11 cellular contexts compared by ENCODE assay signal in the genomic region with DNA sequence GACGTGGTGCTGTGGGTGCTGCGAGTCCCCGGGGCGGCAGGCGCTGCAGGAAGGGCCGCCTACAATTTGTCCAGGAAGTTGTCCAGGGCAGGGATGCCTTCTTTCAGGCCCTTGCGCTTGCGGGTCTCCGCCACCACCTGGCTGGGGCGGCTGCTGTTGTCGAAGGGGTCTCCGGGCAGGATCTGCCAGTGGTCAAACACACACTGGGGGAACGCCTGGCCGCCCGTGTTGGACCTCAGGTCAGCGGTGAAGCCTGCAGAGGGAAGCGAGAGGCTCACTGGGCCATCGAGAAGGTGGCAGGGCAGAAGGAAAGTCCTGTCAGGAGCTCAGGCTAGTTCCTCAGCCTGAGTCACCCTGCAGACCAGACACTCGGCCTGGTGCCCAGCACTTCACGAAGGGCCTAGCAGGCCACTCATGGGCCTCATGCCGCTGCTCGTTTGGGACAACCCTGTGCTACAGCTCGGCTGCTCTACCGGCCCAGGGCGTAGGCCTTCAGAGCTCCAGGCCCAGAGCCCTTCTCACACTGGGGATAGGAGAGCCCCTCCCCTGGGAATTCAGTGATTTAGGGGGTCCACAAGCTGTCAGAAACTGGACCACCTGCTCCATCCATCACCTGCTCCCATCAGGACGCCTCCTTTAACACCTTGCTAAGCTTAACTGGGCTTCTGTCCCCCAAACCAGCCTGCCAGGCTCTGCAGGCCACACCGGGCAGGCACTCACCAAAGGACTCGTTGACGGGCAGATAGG. TPM values are rescaled to one million over a fixed set of nuclear protein-coding genes. Genes with fewer than 3 reads are reported as not detected.
DNase-seq lines count a peak whose midpoint lies in the region; ATAC-seq, FAIRE-seq and TF ChIP-seq lines count a peak whose summit lies in the region.
"Had no signal": no experiment of that assay in that cellular context is flagged by ENCODE, and none has a peak within 500 bp of the region (broad histone marks: within the 10 kb centered on the region; RNA-seq: fewer than 3 reads in every experiment).

No MANE protein-coding gene starts in this region.

- no peak overlapping the region for H3K27ac ChIP-seq in A673 (ENCODE audit: low read depth, low read length, poor library complexity, severe bottlenecking)

- H3K4me1 Mint-ChIP-seq in activated CD8-positive, alpha-beta memory T cell treated with anti-CD3 and anti-CD28 coated beads, Interleukin-2, amount 10 ng/mL, durations not matched to agents 7 days and 5 days, result peaks cover 21% of the 10 kb centered on the region

- H3K27me3 ChIP-seq in A673 (replicated peaks; ENCODE audit: insufficient read depth, low read depth, low read length, poor library complexity), result no peaks in the 10 kb centered on the region

- H3K4me3 ChIP-seq in A673 (ENCODE audit: low read depth, low read length, poor library complexity, severe bottlenecking), result no peak overlapping the region

- H3K36me3 Mint-ChIP-seq in activated CD8-positive, alpha-beta memory T cell treated with anti-CD3 and anti-CD28 coated beads, Interleukin-2, amount 10 ng/mL, durations not matched to agents 7 days and 5 days, result peaks cover 47% of the 10 kb centered on the region

- no peak overlapping the region for H3K4me3 Mint-ChIP-seq in activated CD8-positive, alpha-beta memory T cell treated with anti-CD3 and anti-CD28 coated beads, Interleukin-2, amount 10 ng/mL, durations not matched to agents 7 days and 5 days

- POLR2A ChIA-PET in A673 (lab: Charles Lee; ENCODE audit: low non-redundant PET), result no interaction called here

- TF ChIP-seq CTCF in A673 (conservative IDR thresholded peaks at IDR 0.05; ENCODE audit: low read depth, low read length), result no peak

- peaks cover 2% of the 10 kb centered on the region for H3K4me1 ChIP-seq in A673 (ENCODE audit: insufficient read depth, low read length, poor library complexity, severe bottlenecking)

- H3K9me3 ChIP-seq in A673 (ENCODE audit: low read depth, low read length, poor library complexity, severe bottlenecking), result no peaks in the 10 kb centered on the region

- H3K27ac Mint-ChIP-seq in activated CD8-positive, alpha-beta memory T cell treated with anti-CD3 and anti-CD28 coated beads, Interleukin-2, amount 10 ng/mL, durations not matched to agents 7 days and 5 days, result no peak overlapping the region

- peak; percentile 69 for TF ChIP-seq POLR2A in GM12892 (IDR thresholded peaks at IDR 0.05; ENCODE audit: low read depth, low read length)

- ATAC-seq in activated CD8-positive, alpha-beta memory T cell treated with anti-CD3 and anti-CD28 coated beads, Interleukin-2, amount 10 ng/mL, durations not matched to agents 7 days and 5 days, result no peak
- ATAC-seq in left colon (peak; percentile 6), HG02588 (IDR thresholded peaks at IDR 0.05; ENCODE audit: unreplicated experiment) (no peak)

- no peak for DNase-seq in A673 (ENCODE audit: low spot score)
- peak; percentile 13 for DNase-seq in GM12892 (ENCODE audit: insufficient read length)
- peak; percentile 41 for DNase-seq in activated CD8-positive, alpha-beta memory T cell treated with anti-CD3 and anti-CD28 coated beads, Interleukin-2, amount 10 ng/mL, durations not matched to agents 7 days and 5 days
- peak in 1 of 2 donors; percentile 59 for DNase-seq in left colon
- no peak for DNase-seq in CD1c-positive myeloid dendritic cell (ENCODE audit: extremely low spot score)
- no peak for DNase-seq in NCI-H774 (lab: John Stamatoyannopoulos, UW)
- DNase-seq in HPDE6-E6E7 (ENCODE audit: extremely low spot score), result no peak
- DNase-seq: activated gamma-delta T cell, NCI-H1694 had no signal

- BruUV-seq in A673 (replicated peaks; lab: Mats Ljungman, UMichigan), result TSS peak; percentile 44

- CTCF ChIA-PET in A673 (lab: Charles Lee), result no interaction called here
- CTCF ChIA-PET in activated CD8-positive, alpha-beta memory T cell treated with anti-CD3 and anti-CD28 coated beads, Interleukin-2, amount 10 ng/mL, durations not matched to agents 7 days and 5 days (lab: Charles Lee), result interaction anchor here (1.3 kb wide), 1 partner anchor 11 kb away, joined by 8 read pairs; no protein-coding TSS in a partner anchor

- no peaks in the 10 kb centered on the region for H3K9me3 Mint-ChIP-seq in activated CD8-positive, alpha-beta memory T cell treated with anti-CD3 and anti-CD28 coated beads, Interleukin-2, amount 10 ng/mL, durations not matched to agents 7 days and 5 days (ENCODE audit: low read depth)

- FAIRE-seq in GM12892 (lab: Jason Lieb, UNC), result no peak

- intact Hi-C loops in A673 (cut with micrococcal nuclease; ENCODE audit: unreplicated experiment) (no loop called here), left colon (cut with DNase I, micrococcal nuclease) (no loop called here)

- peaks cover 68% of the 10 kb centered on the region for H3K36me3 ChIP-seq in A673 (ENCODE audit: insufficient read depth, low read length, poor library complexity, severe bottlenecking)

- H3K27me3 Mint-ChIP-seq in activated CD8-positive, alpha-beta memory T cell treated with anti-CD3 and anti-CD28 coated beads, Interleukin-2, amount 10 ng/mL, durations not matched to agents 7 days and 5 days, result no peaks in the 10 kb centered on the region

RNA-seq across cellular contexts. Expression of a gene that starts 5.8 kb away (rescaled TPM):
- total RNA-seq in A673 (2021), result 58.3 and 65.9 TPM in 2 replicates
- polyA plus RNA-seq in GM12892 (2012; ENCODE audit: missing spikeins), result 16.8 TPM
- 10 to 100 TPM; 49.3 to 53.0 TPM for total RNA-seq in activated CD8-positive, alpha-beta memory T cell treated with anti-CD3 and anti-CD28 coated beads, Interleukin-2, amount 10 ng/mL, durations not matched to agents 7 days and 5 days
- 10 to 100 TPM; 52.2 to 74.6 TPM for total RNA-seq in left colon

RNA-seq across cellular contexts. Expression of a gene that starts 8.6 kb away (rescaled TPM):
- total RNA-seq in A673 (2021) (2,701 and 2,706 TPM in 2 replicates), left colon (1,000 to 10,000 TPM; 1,955 to 2,053 TPM)
- 1,369 TPM for polyA plus RNA-seq in GM12892 (2012; ENCODE audit: missing spikeins)
- total RNA-seq in activated CD8-positive, alpha-beta memory T cell treated with anti-CD3 and anti-CD28 coated beads, Interleukin-2, amount 10 ng/mL, durations not matched to agents 7 days and 5 days, result 1,000 to 10,000 TPM; 1,382 to 1,952 TPM

RNA-seq across cellular contexts. Expression of a gene that starts 30.9 kb away (rescaled TPM):
- total RNA-seq in A673 (2021) (48.1 and 59.1 TPM in 2 replicates), left colon (10 to 100 TPM; 25.1 to 27.7 TPM)
- 11.3 TPM for polyA plus RNA-seq in GM12892 (2012; ENCODE audit: missing spikeins)
- total RNA-seq in activated CD8-positive, alpha-beta memory T cell treated with anti-CD3 and anti-CD28 coated beads, Interleukin-2, amount 10 ng/mL, durations not matched to agents 7 days and 5 days, result 10 to 100 TPM; 34.0 to 39.4 TPM

RNA-seq across cellular contexts. Expression of a gene that starts 43.8 kb away (rescaled TPM):
- not detected in 2 replicates for total RNA-seq in A673 (2021)
- polyA plus RNA-seq in GM12892 (2012; ENCODE audit: missing spikeins), result 0.61 TPM
- not detected for total RNA-seq in activated CD8-positive, alpha-beta memory T cell treated with anti-CD3 and anti-CD28 coated beads, Interleukin-2, amount 10 ng/mL, durations not matched to agents 7 days and 5 days
- not detected for total RNA-seq in left colon
- total RNA-seq: subcutaneous adipose tissue had no signal

Comparison
In these comparisons a context has a peak if more than half of its experiments do, and no peak if none do; other contexts are left out.
1. DNase-seq: peak in GM12892 (single experiment) and activated CD8-positive, alpha-beta memory T cell treated with anti-CD3 and anti-CD28 coated beads, Interleukin-2, amount 10 ng/mL, durations not matched to agents 7 days and 5 days (single experiment); none in A673 (single experiment), CD1c-positive myeloid dendritic cell (single experiment), NCI-H774 (single experiment) and HPDE6-E6E7 (single experiment).